ENCODE assay signal across 11 cellular contexts in the genomic region with DNA sequence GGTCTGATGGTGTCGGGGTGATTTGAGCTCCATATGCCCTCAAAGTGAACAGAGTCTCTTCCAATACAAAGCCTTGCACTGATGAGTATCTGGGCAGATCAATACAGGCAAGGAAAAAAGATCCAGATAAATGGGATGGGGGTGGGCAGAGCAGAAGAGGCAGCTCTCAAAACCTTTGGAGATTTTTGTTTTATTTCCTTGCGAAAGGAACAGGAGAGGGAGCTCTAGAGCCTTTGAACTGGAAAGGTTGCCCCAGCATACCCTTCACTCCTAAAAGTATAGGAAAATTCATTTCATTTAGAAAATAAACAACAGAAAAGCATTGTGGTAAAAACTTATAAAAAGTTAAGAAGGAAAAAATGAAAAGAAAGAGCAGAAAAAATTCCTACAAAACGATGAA. TPM values are rescaled to one million over a fixed set of nuclear protein-coding genes. Genes with fewer than 3 reads are reported as not detected.
DNase-seq lines count a peak whose midpoint lies in the region; ATAC-seq and TF ChIP-seq lines count a peak whose summit lies in the region.
"Had no signal": no experiment of that assay in that cellular context is flagged by ENCODE, and none has a peak within 500 bp of the region (broad histone marks: within the 10 kb centered on the region; RNA-seq: fewer than 3 reads in every experiment).

No MANE protein-coding gene starts in this region.

- TF ChIP-seq CTCF in A673 (conservative IDR thresholded peaks at IDR 0.05; ENCODE audit: low read depth, low read length) (peak; percentile 52), GM12873 (IDR thresholded peaks at IDR 0.05; ENCODE audit: insufficient read depth, low read depth, low read length, missing control alignments) (peak; percentile 31), PC-9 (conservative IDR thresholded peaks at IDR 0.05) (peak; percentile 32; the same call in 1 of the 2 replicates), fibroblast of pulmonary artery (IDR thresholded peaks at IDR 0.05; ENCODE audit: low read length, missing control alignments) (peak; percentile 62)

- H3K4me2 ChIP-seq in PC-9, result no peak overlapping the region

- POLR2A ChIA-PET in A673 (lab: Charles Lee; ENCODE audit: low non-redundant PET), result no interaction called here
- POLR2A ChIA-PET in PC-9 (lab: Charles Lee; ENCODE audit: unreplicated experiment), result no interaction called here

- no peaks in the 10 kb centered on the region for H3K36me3 Mint-ChIP-seq in activated T-helper 17 cell treated with anti-CD3 and anti-CD28 coated beads, Interleukin-2, amount 50 U/mL, for 72 hours (ENCODE audit: low read depth)

- CTCF ChIA-PET in A673 (lab: Charles Lee) (interaction anchor here (1.2 to 1.3 kb wide), 3 partner anchors 131 to 203 kb away, joined by 3 to 7 read pairs (median 5); no protein-coding TSS in a partner anchor), PC-9 (lab: Charles Lee) (interaction anchor here (0.6 to 1.1 kb wide), 2 partner anchors 101 to 611 kb away, joined by 3 to 4 read pairs; no protein-coding TSS in a partner anchor)

- H3K27me3 ChIP-seq in A673 (replicated peaks; ENCODE audit: insufficient read depth, low read depth, low read length, poor library complexity) (peaks cover 67% of the 10 kb centered on the region), PC-9 (ENCODE audit: insufficient read depth, low read depth) (peaks cover 20% of the 10 kb centered on the region)
- H3K27me3 ChIP-seq: ascending aorta had no signal

- no peak overlapping the region for H3K27ac ChIP-seq in A673 (ENCODE audit: low read depth, low read length, poor library complexity, severe bottlenecking)
- no peak overlapping the region for H3K27ac ChIP-seq in PC-9
- H3K27ac ChIP-seq: ascending aorta had no signal

- H4K20me1 ChIP-seq in PC-9 (ENCODE audit: insufficient read depth), result no peaks in the 10 kb centered on the region

- H3K4me3 ChIP-seq in A673 (ENCODE audit: low read depth, low read length, poor library complexity, severe bottlenecking) (no peak overlapping the region), PC-9 (no peak overlapping the region), fibroblast of pulmonary artery (replicated peaks; ENCODE audit: low read depth, low read length) (no peak overlapping the region)
- H3K4me3 ChIP-seq: ascending aorta had no signal

- BruUV-seq in A673 (replicated peaks; lab: Mats Ljungman, UMichigan), result no TSS peak
- no TSS peak for BruUV-seq in PC-9 (replicated peaks; lab: Mats Ljungman, UMichigan)

- peaks cover 31% of the 10 kb centered on the region for H3K27me3 Mint-ChIP-seq in activated T-helper 17 cell treated with anti-CD3 and anti-CD28 coated beads, Interleukin-2, amount 50 U/mL, for 72 hours

- H3F3A ChIP-seq in PC-9 (ENCODE audit: insufficient read depth, low read depth), result no peaks in the 10 kb centered on the region

- H3K4me1 Mint-ChIP-seq in activated T-helper 17 cell treated with anti-CD3 and anti-CD28 coated beads, Interleukin-2, amount 50 U/mL, for 72 hours, result no peaks in the 10 kb centered on the region

- H3K36me3 ChIP-seq in A673 (ENCODE audit: insufficient read depth, low read length, poor library complexity, severe bottlenecking), result no peaks in the 10 kb centered on the region
- no peaks in the 10 kb centered on the region for H3K36me3 ChIP-seq in PC-9 (ENCODE audit: low read depth)
- H3K36me3 ChIP-seq: ascending aorta had no signal

- no peaks in the 10 kb centered on the region for H3K4me1 ChIP-seq in A673 (ENCODE audit: insufficient read depth, low read length, poor library complexity, severe bottlenecking)
- no peaks in the 10 kb centered on the region for H3K4me1 ChIP-seq in PC-9 (replicated peaks; ENCODE audit: insufficient read depth)
- H3K4me1 ChIP-seq: ascending aorta had no signal

- H3K9me3 ChIP-seq in A673 (ENCODE audit: low read depth, low read length, poor library complexity, severe bottlenecking) (no peaks in the 10 kb centered on the region), PC-9 (ENCODE audit: insufficient read depth, low read depth) (no peaks in the 10 kb centered on the region)
- H3K9me3 ChIP-seq: ascending aorta had no signal

- DNase-seq in A673 (ENCODE audit: low spot score) (peak; percentile 4), PC-9 (no peak), fibroblast of pulmonary artery (ENCODE audit: low read depth) (peak; percentile 50), NCI-H510A treated with DMSO at 0.1 percent for 48 hours (lab: John Stamatoyannopoulos, UW) (no peak)
- DNase-seq in central memory CD4-positive, alpha-beta T cell, result no peak
- DNase-seq: NCI-H187 had no signal

- no peaks in the 10 kb centered on the region for H3K9me2 ChIP-seq in PC-9 (ENCODE audit: insufficient read depth)

- intact Hi-C loops in A673 (cut with micrococcal nuclease; ENCODE audit: unreplicated experiment), result loop anchor here (1.0 to 10.0 kb wide), 2 partner anchors 133 to 450 kb away; no protein-coding TSS in a partner anchor
- intact Hi-C loops in PC-9 (cut with micrococcal nuclease; ENCODE audit: unreplicated experiment), result no loop called here

- no peak overlapping the region for H2AFZ ChIP-seq in PC-9

- no peak for ATAC-seq in activated T-helper 17 cell treated with anti-CD3 and anti-CD28 coated beads, Interleukin-2, amount 50 U/mL, for 72 hours (replicated peaks)
- ATAC-seq in HG02840 (IDR thresholded peaks at IDR 0.05; ENCODE audit: low FRiP score, unreplicated experiment), result no peak

- no peaks in the 10 kb centered on the region for H3K79me2 ChIP-seq in PC-9 (ENCODE audit: low read depth)

- no peak overlapping the region for H3K27ac Mint-ChIP-seq in activated T-helper 17 cell treated with anti-CD3 and anti-CD28 coated beads, Interleukin-2, amount 50 U/mL, for 72 hours

- H3K4me3 Mint-ChIP-seq in activated T-helper 17 cell treated with anti-CD3 and anti-CD28 coated beads, Interleukin-2, amount 50 U/mL, for 72 hours, result no peak overlapping the region

- no peaks in the 10 kb centered on the region for H3K9me3 Mint-ChIP-seq in activated T-helper 17 cell treated with anti-CD3 and anti-CD28 coated beads, Interleukin-2, amount 50 U/mL, for 72 hours

RNA-seq across cellular contexts. Expression of a gene that starts 31.4 kb away (rescaled TPM):
- not detected in 2 replicates for total RNA-seq in A673 (2021)
- total RNA-seq in PC-9 (2021), result not detected in 2 replicates
- not detected for total RNA-seq in activated T-helper 17 cell treated with anti-CD3 and anti-CD28 coated beads, Interleukin-2, amount 50 U/mL, for 72 hours
- total RNA-seq: ascending aorta, pulmonary artery endothelial cell had no signal

Comparison
In these comparisons a context has a peak if more than half of its experiments do, and no peak if none do; other contexts are left out.
1. DNase-seq: peak in A673 (single experiment) and fibroblast of pulmonary artery (single experiment); none in PC-9 (0 of 2), NCI-H510A treated with DMSO at 0.1 percent for 48 hours (single experiment) and central memory CD4-positive, alpha-beta T cell (single experiment).
2. Peak in every context shown above with its lines, with median percentiles within 50 percentile points of each other: CTCF ChIP-seq.